Comparison of ENCODE assay signal across 8 cellular contexts in genomic region chr19:1942078-1942933, GRCh38. TPM values are rescaled to one million over a fixed set of nuclear protein-coding genes. Genes with fewer than 3 reads are reported as not detected.
DNase-seq lines count a peak whose midpoint lies in the region; ATAC-seq and TF ChIP-seq lines count a peak whose summit lies in the region.

No MANE protein-coding gene starts in this region.

- BruUV-seq in A673 (replicated peaks; lab: Mats Ljungman, UMichigan) = TSS peak; percentile 57

- no peaks in the 10 kb centered on the region for H3K27me3 ChIP-seq in A673 (replicated peaks; ENCODE audit: insufficient read depth, low read depth, low read length, poor library complexity)

- peak overlapping the region; percentile 84 for H3K4me3 ChIP-seq in A673 (ENCODE audit: low read depth, low read length, poor library complexity, severe bottlenecking)

- peaks cover 34% of the 10 kb centered on the region for H3K4me1 ChIP-seq in A673 (ENCODE audit: insufficient read depth, low read length, poor library complexity, severe bottlenecking)

- TF ChIP-seq CTCF in A673 (conservative IDR thresholded peaks at IDR 0.05; ENCODE audit: low read depth, low read length) (no peak), chondrocyte (IDR thresholded peaks at IDR 0.05) (peak; percentile 5)

- H3K9me3 Mint-ChIP-seq in chondrocyte (ENCODE audit: low read depth) = no peaks in the 10 kb centered on the region

- H3K4me1 Mint-ChIP-seq in chondrocyte (ENCODE audit: low read depth) = peaks cover 31% of the 10 kb centered on the region

- CTCF ChIA-PET in A673 (lab: Charles Lee) = interaction anchor here (0.6 to 1.2 kb wide), 4 partner anchors 17 to 150 kb away, joined by 3 to 7 read pairs (median 3); no protein-coding TSS in a partner anchor

- no peak for ATAC-seq in GM18505 (IDR thresholded peaks at IDR 0.05; ENCODE audit: unreplicated experiment)

- H3K9me3 ChIP-seq in A673 (ENCODE audit: low read depth, low read length, poor library complexity, severe bottlenecking) = no peaks in the 10 kb centered on the region

- H3K27me3 Mint-ChIP-seq in chondrocyte (ENCODE audit: low read depth) = no peaks in the 10 kb centered on the region

- peak overlapping the region; percentile 86 for H3K4me3 Mint-ChIP-seq in chondrocyte (ENCODE audit: unreplicated experiment)

- intact Hi-C loops in A673 (cut with micrococcal nuclease; ENCODE audit: unreplicated experiment) = no loop called here

- no peaks in the 10 kb centered on the region for H3K36me3 Mint-ChIP-seq in chondrocyte (ENCODE audit: low read depth)

- TF ChIP-seq POLR2A in GM18505 (IDR thresholded peaks at IDR 0.05; ENCODE audit: borderline replicate concordance, extremely low read depth, insufficient read depth, insufficient read length) = peak; percentile 58

- H3K36me3 ChIP-seq in A673 (ENCODE audit: insufficient read depth, low read length, poor library complexity, severe bottlenecking) = peaks cover 5% of the 10 kb centered on the region

- peak; percentile 78 for DNase-seq in A673 (ENCODE audit: low spot score)
- peak; percentile 19 for DNase-seq in NCI-H2107 (lab: John Stamatoyannopoulos, UW)
- peak; percentile 61 to 69 for DNase-seq in activated CD4-positive, alpha-beta T cell treated with anti-CD3 and anti-CD28 coated beads for 4 hours
- no peak for DNase-seq in chondrocyte (ENCODE audit: low spot score)
- DNase-seq in kidney tubule cell (ENCODE audit: low spot score) = peak; percentile 77
- DNase-seq in stimulated activated CD4-positive, alpha-beta T cell treated with anti-CD3 and anti-CD28 coated beads, Interleukin-2, amount 100 ng/mL, for 24 hours = peak; percentile 72 to 77
- no peak for DNase-seq in middle frontal gyrus (ENCODE audit: extremely low spot score, low spot score)

- H3K27ac ChIP-seq in A673 (ENCODE audit: low read depth, low read length, poor library complexity, severe bottlenecking) = peak overlapping the region; percentile 84

- POLR2A ChIA-PET in A673 (lab: Charles Lee; ENCODE audit: low non-redundant PET) = no interaction called here

- H3K27ac Mint-ChIP-seq in chondrocyte (ENCODE audit: unreplicated experiment) = peak overlapping the region; percentile 85

RNA-seq across cellular contexts. Expression of gene CSNK1G2, which starts 1.3 kb away (rescaled TPM):
- total RNA-seq in A673 (2021) (108 and 118 TPM in 2 replicates), chondrocyte (57.4 to 74.9 TPM (median 58.9 TPM) in 3 replicates)

RNA-seq across cellular contexts. Expression of gene ADAT3, which starts 37.1 kb away (rescaled TPM):
- total RNA-seq in A673 (2021) (14.1 and 18.0 TPM in 2 replicates), chondrocyte (3.2 to 4.3 TPM (median 3.6 TPM) in 3 replicates)

RNA-seq across cellular contexts. Expression of gene SCAMP4, which starts 37.1 kb away (rescaled TPM):
- total RNA-seq in A673 (2021) (88.4 and 98.8 TPM in 2 replicates), chondrocyte (51.6 to 57.5 TPM (median 57.4 TPM) in 3 replicates)

RNA-seq across cellular contexts. Expression of gene ABHD17A, which starts 57.0 kb away (rescaled TPM):
- total RNA-seq in A673 (2021) (56.9 and 60.0 TPM in 2 replicates), chondrocyte (54.6 to 60.2 TPM (median 54.6 TPM) in 3 replicates)

Comparison
In these comparisons a context has a peak if more than half of its experiments do, and no peak if none do; other contexts are left out.
1. DNase-seq: peak in A673 (single experiment), NCI-H2107 (single experiment), activated CD4-positive, alpha-beta T cell treated with anti-CD3 and anti-CD28 coated beads for 4 hours (2 of 2), kidney tubule cell (single experiment) and stimulated activated CD4-positive, alpha-beta T cell treated with anti-CD3 and anti-CD28 coated beads, Interleukin-2, amount 100 ng/mL, for 24 hours (2 of 2); none in chondrocyte (single experiment) and middle frontal gyrus (single experiment).